Comparison of ENCODE assay signal across 10 cellular contexts in genomic region chr5:643351-643801, GRCh38. TPM values are rescaled to one million over a fixed set of nuclear protein-coding genes. Genes with fewer than 3 reads are reported as not detected.
A peak's percentile ranks its signal among the peaks of the same experiment; 100 is the strongest.
DNase-seq lines count a peak whose midpoint lies in the region; ATAC-seq, FAIRE-seq and TF ChIP-seq lines count a peak whose summit lies in the region.
"Had no signal": no experiment of that assay in that cellular context is flagged by ENCODE, and none has a peak within 500 bp of the region (broad histone marks: within the 10 kb centered on the region; RNA-seq: fewer than 3 reads in every experiment).

No MANE protein-coding gene starts in this region.

- 0 out of 2 replicates have a peak, but pooled peaks cover 10% of the 10 kb centered on the region for H3K4me1 ChIP-seq in HepG2 (ENCODE audit: insufficient read depth, low read length)

- in situ Hi-C loops in HepG2 (cut with HindIII; ENCODE audit: extremely low pct_ligation_motif_present, low pct_unique_long_range_greater_than_20kb), result no loop called here

- TF ChIP-seq POLR2A in HepG2 (IDR thresholded peaks at IDR 0.05; ENCODE audit: insufficient read depth in 1 of 2, low read depth in 2 of 2, low read length in 2 of 2), result no peak

- H4K20me1 ChIP-seq in HepG2 (ENCODE audit: insufficient read depth, low read length), result no peaks in the 10 kb centered on the region

- POLR2A ChIA-PET in HepG2 (lab: Yijun Ruan, JAX), result no interaction called here

- DNase-seq in HepG2 (ENCODE audit: low spot score), result no peak
- DNase-seq in occipital lobe (lab: John Stamatoyannopoulos, UW), result no peak
- no peak for DNase-seq in stimulated activated CD4-positive, alpha-beta T cell treated with anti-CD3 and anti-CD28 coated beads, Interleukin-2, amount 100 ng/mL, for 24 hours
- DNase-seq in Right ventricle myocardium inferior (ENCODE audit: missing footprints), result no peak
- DNase-seq: NCI-H446 treated with DMSO at 0.1 percent for 48 hours had no signal

- H3K4me2 ChIP-seq in HepG2 (ENCODE audit: low read depth, low read length), result no peak overlapping the region

- CTCF ChIA-PET in HepG2 (lab: Yijun Ruan, JAX; ENCODE audit: low intra/inter-chr PET ratio, low total read pairs), result no interaction called here

- no peaks in the 10 kb centered on the region for H3K9me3 ChIP-seq in HepG2 (ENCODE audit: low read length)

- no TSS peak for BruUV-seq in HepG2 (replicated peaks; lab: Mats Ljungman, UMichigan)

- ATAC-seq in GM18511 (IDR thresholded peaks at IDR 0.05; ENCODE audit: unreplicated experiment), result peak; percentile 46
- peak; percentile 32 for ATAC-seq in GM21528 (IDR thresholded peaks at IDR 0.05; ENCODE audit: low FRiP score, unreplicated experiment)
- ATAC-seq in HG03571 (IDR thresholded peaks at IDR 0.05; ENCODE audit: unreplicated experiment), result peak; percentile 27
- ATAC-seq in HepG2, result no peak
- no peak for ATAC-seq in HG03175 (IDR thresholded peaks at IDR 0.05; ENCODE audit: unreplicated experiment)
- ATAC-seq in Right ventricle myocardium inferior, result no peak

- H3K4me3 ChIP-seq in HepG2 (replicated peaks in 1 of 3; ENCODE audit: insufficient read depth in 1 of 3, low read depth in 2 of 3, low read length in 3 of 3), result no peak overlapping the region

- H3K9ac ChIP-seq in HepG2 (ENCODE audit: insufficient read depth, low read depth, low read length), result no peak overlapping the region

- H3K27me3 ChIP-seq in HepG2 (ENCODE audit: control insufficient read depth in 1 of 2, insufficient read depth in 2 of 2, low read length in 2 of 2), result no peaks in the 10 kb centered on the region

- no peak for TF ChIP-seq EP300 in HepG2 (IDR thresholded peaks at IDR 0.05; ENCODE audit: low read depth in 2 of 2, low read length in 2 of 2)
- no peak for TF ChIP-seq EP300 in HepG2 (CRISPR knock-in tag; IDR thresholded peaks at IDR 0.05; ENCODE audit: borderline replicate concordance)

- no peak for TF ChIP-seq RAD21 in HepG2 (CRISPR knock-in tag; IDR thresholded peaks at IDR 0.05)

- FAIRE-seq in HepG2 (lab: Jason Lieb, UNC), result no peak

- H3K27ac ChIP-seq in HepG2 (ENCODE audit: extremely low read length, insufficient read depth, low read length), result no peak overlapping the region
- H3K27ac ChIP-seq: epithelial cell of prostate had no signal

- no peak overlapping the region for H2AFZ ChIP-seq in HepG2 (ENCODE audit: low read length)

- H3K36me3 ChIP-seq in HepG2 (replicated peaks in 1 of 2; ENCODE audit: control insufficient read depth in 1 of 2, insufficient read depth in 2 of 2, low read length in 2 of 2), result peaks cover 13 to 59% of the 10 kb centered on the region in 2 experiments; a peak in 4 of 5 replicates

- TF ChIP-seq CTCF in HepG2 (CRISPR knock-in tag; IDR thresholded peaks at IDR 0.05), result no peak

- intact Hi-C loops in HepG2 (cut with micrococcal nuclease; ENCODE audit: unreplicated experiment), result no loop called here
- intact Hi-C loops in Right ventricle myocardium inferior (cut with DNase I), result no loop called here

- H3K79me2 ChIP-seq in HepG2 (ENCODE audit: insufficient read depth, low read length), result no peaks in the 10 kb centered on the region

- WGBS in HepG2 (ENCODE audit: low lambda C conversion rate), result 98% methylated on average over 12 of the region's 21 CpGs

TF ChIP-seq in HepG2, 621 proteins besides CTCF, POLR2A, EP300 and RAD21:
- TF ChIP-seq HNRNPUL1 (IDR thresholded peaks at IDR 0.05; ENCODE audit: low read depth, low read length) (no peak), AGO2 (optimal IDR thresholded peaks at IDR 0.05; ENCODE audit: low read depth, low read length) (peak; percentile 86), ZC3H13 (CRISPR knock-in tag; IDR thresholded peaks at IDR 0.05) (0 out of 2 replicates have a peak, but pooled peaks have one; percentile 37)
- TF ChIP-seq, protein P1, sequence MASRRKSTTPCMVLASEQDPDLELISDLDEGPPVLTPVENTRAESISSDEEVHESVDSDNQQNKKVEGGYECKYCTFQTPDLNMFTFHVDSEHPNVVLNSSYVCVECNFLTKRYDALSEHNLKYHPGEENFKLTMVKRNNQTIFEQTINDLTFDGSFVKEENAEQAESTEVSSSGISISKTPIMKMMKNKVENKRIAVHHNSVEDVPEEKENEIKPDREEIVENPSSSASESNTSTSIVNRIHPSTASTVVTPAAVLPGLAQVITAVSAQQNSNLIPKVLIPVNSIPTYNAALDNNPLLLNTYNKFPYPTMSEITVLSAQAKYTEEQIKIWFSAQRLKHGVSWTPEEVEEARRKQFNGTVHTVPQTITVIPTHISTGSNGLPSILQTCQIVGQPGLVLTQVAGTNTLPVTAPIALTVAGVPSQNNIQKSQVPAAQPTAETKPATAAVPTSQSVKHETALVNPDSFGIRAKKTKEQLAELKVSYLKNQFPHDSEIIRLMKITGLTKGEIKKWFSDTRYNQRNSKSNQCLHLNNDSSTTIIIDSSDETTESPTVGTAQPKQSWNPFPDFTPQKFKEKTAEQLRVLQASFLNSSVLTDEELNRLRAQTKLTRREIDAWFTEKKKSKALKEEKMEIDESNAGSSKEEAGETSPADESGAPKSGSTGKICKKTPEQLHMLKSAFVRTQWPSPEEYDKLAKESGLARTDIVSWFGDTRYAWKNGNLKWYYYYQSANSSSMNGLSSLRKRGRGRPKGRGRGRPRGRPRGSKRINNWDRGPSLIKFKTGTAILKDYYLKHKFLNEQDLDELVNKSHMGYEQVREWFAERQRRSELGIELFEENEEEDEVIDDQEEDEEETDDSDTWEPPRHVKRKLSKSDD (CRISPR knock-in tag; IDR thresholded peaks at IDR 0.05; ENCODE audit: low read depth), result no peak

RNA-seq across cellular contexts. Expression of gene CEP72, which starts 31.2 kb away (rescaled TPM):
- 8.1 and 9.4 TPM in 2 replicates for total RNA-seq in HepG2 (2016; rRNA removed; fragmentation: Illumina TruSeq; extraction: Trizol)
- 11.3 and 14.4 TPM in 2 replicates for total RNA-seq in HepG2 (2016; cell fraction: cytosol; rRNA removed; fragmentation: Illumina TruSeq; extraction: Trizol; ENCODE audit: low read depth)
- total RNA-seq in HepG2 (2016; cell fraction: insoluble cytoplasmic fraction; rRNA removed; fragmentation: Illumina TruSeq; extraction: Trizol), result 6.5 and 9.1 TPM in 2 replicates
- total RNA-seq in HepG2 (2016; cell fraction: membrane; rRNA removed; fragmentation: Illumina TruSeq; extraction: Trizol), result 6.6 and 7.9 TPM in 2 replicates
- 11.4 and 12.2 TPM in 2 replicates for total RNA-seq in HepG2 (2016; cell fraction: nucleus; rRNA removed; fragmentation: Illumina TruSeq; extraction: Trizol)
- polyA plus RNA-seq in HepG2 (2011; rRNA removed), result 3.4 and 4.4 TPM in 2 replicates
- polyA plus RNA-seq in HepG2 (2011; cell fraction: cytosol; rRNA removed), result 1.9 and 3.9 TPM in 2 replicates
- 8.5 and 11.6 TPM in 2 replicates for polyA plus RNA-seq in HepG2 (2011; cell fraction: nucleus; rRNA removed)
- polyA plus RNA-seq in HepG2 (2012), result 1.8 and 3.2 TPM in 2 replicates
- polyA plus RNA-seq in HepG2 (2016; cell fraction: cytosol; fragmentation: Illumina TruSeq; extraction: Trizol; ENCODE audit: low read depth), result 0.64 and 0.84 TPM in 2 replicates
- 6.3 and 7.6 TPM in 2 replicates for polyA plus RNA-seq in HepG2 (2016; cell fraction: insoluble cytoplasmic fraction; fragmentation: Illumina TruSeq; extraction: Trizol; ENCODE audit: low read depth)
- polyA plus RNA-seq in HepG2 (2016; cell fraction: membrane; fragmentation: Illumina TruSeq; extraction: Trizol; ENCODE audit: low read depth), result 1.9 and 2.0 TPM in 2 replicates
- 17.4 and 20.5 TPM in 2 replicates for polyA plus RNA-seq in HepG2 (2016; cell fraction: nucleus; fragmentation: Illumina TruSeq; extraction: Trizol; ENCODE audit: insufficient read depth, low read depth)
- polyA minus RNA-seq in HepG2 (2011; rRNA and poly(A)+ RNA removed; ENCODE audit: low replicate concordance), result 15.4 and 136 TPM in 2 replicates
- 3.4 and 4.0 TPM in 2 replicates for polyA minus RNA-seq in HepG2 (2011; cell fraction: cytosol; rRNA and poly(A)+ RNA removed)
- 13.1 and 17.0 TPM in 2 replicates for polyA minus RNA-seq in HepG2 (2011; cell fraction: nucleus; rRNA and poly(A)+ RNA removed)
- 5.9 TPM for total RNA-seq in occipital lobe
- 2.0 TPM for total RNA-seq in Right ventricle myocardium inferior

RNA-seq across cellular contexts. Expression of gene TPPP, which starts 49.8 kb away (rescaled TPM):
- total RNA-seq in HepG2 (2016; rRNA removed; fragmentation: Illumina TruSeq; extraction: Trizol), result 0.04 TPM in 1 of 2 replicates, not detected in the other
- not detected in 2 replicates for total RNA-seq in HepG2 (2016; cell fraction: cytosol; rRNA removed; fragmentation: Illumina TruSeq; extraction: Trizol; ENCODE audit: low read depth)
- 0.04 TPM in 1 of 2 replicates, not detected in the other for total RNA-seq in HepG2 (2016; cell fraction: insoluble cytoplasmic fraction; rRNA removed; fragmentation: Illumina TruSeq; extraction: Trizol)
- 0.03 TPM in 1 of 2 replicates, not detected in the other for total RNA-seq in HepG2 (2016; cell fraction: membrane; rRNA removed; fragmentation: Illumina TruSeq; extraction: Trizol)
- total RNA-seq in HepG2 (2016; cell fraction: nucleus; rRNA removed; fragmentation: Illumina TruSeq; extraction: Trizol), result not detected in 2 replicates
- polyA plus RNA-seq in HepG2 (2011; rRNA removed), result 0.05 and 0.07 TPM in 2 replicates
- 0.04 and 0.07 TPM in 2 replicates for polyA plus RNA-seq in HepG2 (2011; cell fraction: cytosol; rRNA removed)
- polyA plus RNA-seq in HepG2 (2011; cell fraction: nucleus; rRNA removed), result 0.07 and 0.16 TPM in 2 replicates
- 0.17 and 0.20 TPM in 2 replicates for polyA plus RNA-seq in HepG2 (2012)
- not detected in 2 replicates for polyA plus RNA-seq in HepG2 (2016; cell fraction: cytosol; fragmentation: Illumina TruSeq; extraction: Trizol; ENCODE audit: low read depth)
- polyA plus RNA-seq in HepG2 (2016; cell fraction: insoluble cytoplasmic fraction; fragmentation: Illumina TruSeq; extraction: Trizol; ENCODE audit: low read depth), result 0.05 TPM in 1 of 2 replicates, not detected in the other
- polyA plus RNA-seq in HepG2 (2016; cell fraction: membrane; fragmentation: Illumina TruSeq; extraction: Trizol; ENCODE audit: low read depth), result not detected in 2 replicates
- not detected in 2 replicates for polyA plus RNA-seq in HepG2 (2016; cell fraction: nucleus; fragmentation: Illumina TruSeq; extraction: Trizol; ENCODE audit: insufficient read depth, low read depth)
- polyA minus RNA-seq in HepG2 (2011; rRNA and poly(A)+ RNA removed; ENCODE audit: low replicate concordance), result 0.24 and 0.28 TPM in 2 replicates
- 0.10 and 0.18 TPM in 2 replicates for polyA minus RNA-seq in HepG2 (2011; cell fraction: cytosol; rRNA and poly(A)+ RNA removed)
- 0.12 TPM in 1 of 2 replicates, not detected in the other for polyA minus RNA-seq in HepG2 (2011; cell fraction: nucleus; rRNA and poly(A)+ RNA removed)
- 16.2 TPM for total RNA-seq in occipital lobe
- 34.5 TPM for total RNA-seq in Right ventricle myocardium inferior

Comparison
In these comparisons a context has a peak if more than half of its experiments do, and no peak if none do; other contexts are left out.
1. ATAC-seq: peak in GM18511 (single experiment), GM21528 (single experiment) and HG03571 (single experiment); none in HepG2 (single experiment), HG03175 (single experiment) and Right ventricle myocardium inferior (single experiment).
2. RNA of gene TPPP, which starts 49.8 kb away (total RNA-seq): 34.5 TPM in Right ventricle myocardium inferior (single experiment) and 16.2 TPM in occipital lobe (single experiment); 0.03 to 0.04 TPM in HepG2; every median in the first group is over 10 times any median in the second.